Comparison of ENCODE assay signal across 1 cellular context in genomic region chr12:105580841-105581352, GRCh38.
TF ChIP-seq lines count a peak whose summit lies in the region.

No MANE protein-coding gene starts in this region.

TF ChIP-seq in HEK293, 187 proteins besides CTCF, POLR2A, EP300 and RAD21 (continued from another document and continues in another):
- TF ChIP-seq ZNF398 (tag by site-specific recombination; IDR thresholded peaks at IDR 0.05) = peak; percentile 15; the same call in 1 of the 2 replicates
- TF ChIP-seq ZNF311 (tag by site-specific recombination; IDR thresholded peaks at IDR 0.05; ENCODE audit: borderline replicate concordance) = no peak
- TF ChIP-seq, protein P1, sequence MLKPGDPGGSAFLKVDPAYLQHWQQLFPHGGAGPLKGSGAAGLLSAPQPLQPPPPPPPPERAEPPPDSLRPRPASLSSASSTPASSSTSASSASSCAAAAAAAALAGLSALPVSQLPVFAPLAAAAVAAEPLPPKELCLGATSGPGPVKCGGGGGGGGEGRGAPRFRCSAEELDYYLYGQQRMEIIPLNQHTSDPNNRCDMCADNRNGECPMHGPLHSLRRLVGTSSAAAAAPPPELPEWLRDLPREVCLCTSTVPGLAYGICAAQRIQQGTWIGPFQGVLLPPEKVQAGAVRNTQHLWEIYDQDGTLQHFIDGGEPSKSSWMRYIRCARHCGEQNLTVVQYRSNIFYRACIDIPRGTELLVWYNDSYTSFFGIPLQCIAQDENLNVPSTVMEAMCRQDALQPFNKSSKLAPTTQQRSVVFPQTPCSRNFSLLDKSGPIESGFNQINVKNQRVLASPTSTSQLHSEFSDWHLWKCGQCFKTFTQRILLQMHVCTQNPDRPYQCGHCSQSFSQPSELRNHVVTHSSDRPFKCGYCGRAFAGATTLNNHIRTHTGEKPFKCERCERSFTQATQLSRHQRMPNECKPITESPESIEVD (tag by site-specific recombination; IDR thresholded peaks at IDR 0.05) = peak; percentile 88
- no peak for TF ChIP-seq ZNF623 (tag by site-specific recombination; IDR thresholded peaks at IDR 0.05)
- TF ChIP-seq, protein P2, sequence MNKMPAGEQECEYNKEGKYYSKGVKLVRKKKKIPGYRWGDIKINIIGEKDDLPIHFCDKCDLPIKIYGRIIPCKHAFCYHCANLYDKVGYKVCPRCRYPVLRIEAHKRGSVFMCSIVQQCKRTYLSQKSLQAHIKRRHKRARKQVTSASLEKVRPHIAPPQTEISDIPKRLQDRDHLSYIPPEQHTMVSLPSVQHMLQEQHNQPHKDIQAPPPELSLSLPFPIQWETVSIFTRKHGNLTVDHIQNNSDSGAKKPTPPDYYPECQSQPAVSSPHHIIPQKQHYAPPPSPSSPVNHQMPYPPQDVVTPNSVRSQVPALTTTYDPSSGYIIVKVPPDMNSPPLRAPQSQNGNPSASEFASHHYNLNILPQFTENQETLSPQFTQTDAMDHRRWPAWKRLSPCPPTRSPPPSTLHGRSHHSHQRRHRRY (tag by site-specific recombination; IDR thresholded peaks at IDR 0.05) = no peak
- TF ChIP-seq ZNF510 (tag by site-specific recombination; IDR thresholded peaks at IDR 0.05; ENCODE audit: insufficient replicate concordance) = no peak
- TF ChIP-seq ZIC2 (tag by site-specific recombination; IDR thresholded peaks at IDR 0.05) = no peak
- TF ChIP-seq, protein P3, sequence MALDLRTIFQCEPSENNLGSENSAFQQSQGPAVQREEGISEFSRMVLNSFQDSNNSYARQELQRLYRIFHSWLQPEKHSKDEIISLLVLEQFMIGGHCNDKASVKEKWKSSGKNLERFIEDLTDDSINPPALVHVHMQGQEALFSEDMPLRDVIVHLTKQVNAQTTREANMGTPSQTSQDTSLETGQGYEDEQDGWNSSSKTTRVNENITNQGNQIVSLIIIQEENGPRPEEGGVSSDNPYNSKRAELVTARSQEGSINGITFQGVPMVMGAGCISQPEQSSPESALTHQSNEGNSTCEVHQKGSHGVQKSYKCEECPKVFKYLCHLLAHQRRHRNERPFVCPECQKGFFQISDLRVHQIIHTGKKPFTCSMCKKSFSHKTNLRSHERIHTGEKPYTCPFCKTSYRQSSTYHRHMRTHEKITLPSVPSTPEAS (tag by site-specific recombination; IDR thresholded peaks at IDR 0.05) = no peak
- no peak for TF ChIP-seq ZNF266 (tag by site-specific recombination; IDR thresholded peaks at IDR 0.05; ENCODE audit: low read depth)
- TF ChIP-seq MEIS1 (CRISPR knock-in tag; IDR thresholded peaks at IDR 0.05; ENCODE audit: borderline replicate concordance) = no peak
- TF ChIP-seq ZNF514 (tag by site-specific recombination; IDR thresholded peaks at IDR 0.05) = no peak
- no peak for TF ChIP-seq ZNF639 (tag by site-specific recombination; IDR thresholded peaks at IDR 0.05)
- TF ChIP-seq, protein P4, sequence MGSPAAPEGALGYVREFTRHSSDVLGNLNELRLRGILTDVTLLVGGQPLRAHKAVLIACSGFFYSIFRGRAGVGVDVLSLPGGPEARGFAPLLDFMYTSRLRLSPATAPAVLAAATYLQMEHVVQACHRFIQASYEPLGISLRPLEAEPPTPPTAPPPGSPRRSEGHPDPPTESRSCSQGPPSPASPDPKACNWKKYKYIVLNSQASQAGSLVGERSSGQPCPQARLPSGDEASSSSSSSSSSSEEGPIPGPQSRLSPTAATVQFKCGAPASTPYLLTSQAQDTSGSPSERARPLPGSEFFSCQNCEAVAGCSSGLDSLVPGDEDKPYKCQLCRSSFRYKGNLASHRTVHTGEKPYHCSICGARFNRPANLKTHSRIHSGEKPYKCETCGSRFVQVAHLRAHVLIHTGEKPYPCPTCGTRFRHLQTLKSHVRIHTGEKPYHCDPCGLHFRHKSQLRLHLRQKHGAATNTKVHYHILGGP (tag by site-specific recombination; IDR thresholded peaks at IDR 0.05) = peak; percentile 73
- TF ChIP-seq, protein P5, sequence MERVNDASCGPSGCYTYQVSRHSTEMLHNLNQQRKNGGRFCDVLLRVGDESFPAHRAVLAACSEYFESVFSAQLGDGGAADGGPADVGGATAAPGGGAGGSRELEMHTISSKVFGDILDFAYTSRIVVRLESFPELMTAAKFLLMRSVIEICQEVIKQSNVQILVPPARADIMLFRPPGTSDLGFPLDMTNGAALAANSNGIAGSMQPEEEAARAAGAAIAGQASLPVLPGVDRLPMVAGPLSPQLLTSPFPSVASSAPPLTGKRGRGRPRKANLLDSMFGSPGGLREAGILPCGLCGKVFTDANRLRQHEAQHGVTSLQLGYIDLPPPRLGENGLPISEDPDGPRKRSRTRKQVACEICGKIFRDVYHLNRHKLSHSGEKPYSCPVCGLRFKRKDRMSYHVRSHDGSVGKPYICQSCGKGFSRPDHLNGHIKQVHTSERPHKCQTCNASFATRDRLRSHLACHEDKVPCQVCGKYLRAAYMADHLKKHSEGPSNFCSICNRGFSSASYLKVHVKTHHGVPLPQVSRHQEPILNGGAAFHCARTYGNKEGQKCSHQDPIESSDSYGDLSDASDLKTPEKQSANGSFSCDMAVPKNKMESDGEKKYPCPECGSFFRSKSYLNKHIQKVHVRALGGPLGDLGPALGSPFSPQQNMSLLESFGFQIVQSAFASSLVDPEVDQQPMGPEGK (tag by site-specific recombination; IDR thresholded peaks at IDR 0.05) = no peak
- TF ChIP-seq, protein P6, sequence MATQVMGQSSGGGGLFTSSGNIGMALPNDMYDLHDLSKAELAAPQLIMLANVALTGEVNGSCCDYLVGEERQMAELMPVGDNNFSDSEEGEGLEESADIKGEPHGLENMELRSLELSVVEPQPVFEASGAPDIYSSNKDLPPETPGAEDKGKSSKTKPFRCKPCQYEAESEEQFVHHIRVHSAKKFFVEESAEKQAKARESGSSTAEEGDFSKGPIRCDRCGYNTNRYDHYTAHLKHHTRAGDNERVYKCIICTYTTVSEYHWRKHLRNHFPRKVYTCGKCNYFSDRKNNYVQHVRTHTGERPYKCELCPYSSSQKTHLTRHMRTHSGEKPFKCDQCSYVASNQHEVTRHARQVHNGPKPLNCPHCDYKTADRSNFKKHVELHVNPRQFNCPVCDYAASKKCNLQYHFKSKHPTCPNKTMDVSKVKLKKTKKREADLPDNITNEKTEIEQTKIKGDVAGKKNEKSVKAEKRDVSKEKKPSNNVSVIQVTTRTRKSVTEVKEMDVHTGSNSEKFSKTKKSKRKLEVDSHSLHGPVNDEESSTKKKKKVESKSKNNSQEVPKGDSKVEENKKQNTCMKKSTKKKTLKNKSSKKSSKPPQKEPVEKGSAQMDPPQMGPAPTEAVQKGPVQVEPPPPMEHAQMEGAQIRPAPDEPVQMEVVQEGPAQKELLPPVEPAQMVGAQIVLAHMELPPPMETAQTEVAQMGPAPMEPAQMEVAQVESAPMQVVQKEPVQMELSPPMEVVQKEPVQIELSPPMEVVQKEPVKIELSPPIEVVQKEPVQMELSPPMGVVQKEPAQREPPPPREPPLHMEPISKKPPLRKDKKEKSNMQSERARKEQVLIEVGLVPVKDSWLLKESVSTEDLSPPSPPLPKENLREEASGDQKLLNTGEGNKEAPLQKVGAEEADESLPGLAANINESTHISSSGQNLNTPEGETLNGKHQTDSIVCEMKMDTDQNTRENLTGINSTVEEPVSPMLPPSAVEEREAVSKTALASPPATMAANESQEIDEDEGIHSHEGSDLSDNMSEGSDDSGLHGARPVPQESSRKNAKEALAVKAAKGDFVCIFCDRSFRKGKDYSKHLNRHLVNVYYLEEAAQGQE (tag by site-specific recombination; IDR thresholded peaks at IDR 0.05) = no peak
- no peak for TF ChIP-seq ZNF544 (tag by site-specific recombination; IDR thresholded peaks at IDR 0.05)
- TF ChIP-seq KLF17 (tag by site-specific recombination; IDR thresholded peaks at IDR 0.05) = no peak
- TF ChIP-seq ZNF548 (tag by site-specific recombination; IDR thresholded peaks at IDR 0.05) = no peak
- no peak for TF ChIP-seq HOXC10 (CRISPR knock-in tag; IDR thresholded peaks at IDR 0.05)
- no peak for TF ChIP-seq ZNF48 (tag by site-specific recombination; IDR thresholded peaks at IDR 0.05)
- TF ChIP-seq, protein P7, sequence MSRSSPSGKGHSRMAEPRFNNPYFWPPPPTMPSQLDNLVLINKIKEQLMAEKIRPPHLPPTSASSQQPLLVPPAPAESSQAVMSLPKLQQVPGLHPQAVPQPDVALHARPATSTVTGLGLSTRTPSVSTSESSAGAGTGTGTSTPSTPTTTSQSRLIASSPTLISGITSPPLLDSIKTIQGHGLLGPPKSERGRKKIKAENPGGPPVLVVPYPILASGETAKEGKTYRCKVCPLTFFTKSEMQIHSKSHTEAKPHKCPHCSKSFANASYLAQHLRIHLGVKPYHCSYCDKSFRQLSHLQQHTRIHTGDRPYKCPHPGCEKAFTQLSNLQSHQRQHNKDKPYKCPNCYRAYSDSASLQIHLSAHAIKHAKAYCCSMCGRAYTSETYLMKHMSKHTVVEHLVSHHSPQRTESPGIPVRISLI (tag by site-specific recombination; IDR thresholded peaks at IDR 0.05) = no peak
- TF ChIP-seq ZNF664 (tag by site-specific recombination; IDR thresholded peaks at IDR 0.05) = no peak
- TF ChIP-seq, protein P8, sequence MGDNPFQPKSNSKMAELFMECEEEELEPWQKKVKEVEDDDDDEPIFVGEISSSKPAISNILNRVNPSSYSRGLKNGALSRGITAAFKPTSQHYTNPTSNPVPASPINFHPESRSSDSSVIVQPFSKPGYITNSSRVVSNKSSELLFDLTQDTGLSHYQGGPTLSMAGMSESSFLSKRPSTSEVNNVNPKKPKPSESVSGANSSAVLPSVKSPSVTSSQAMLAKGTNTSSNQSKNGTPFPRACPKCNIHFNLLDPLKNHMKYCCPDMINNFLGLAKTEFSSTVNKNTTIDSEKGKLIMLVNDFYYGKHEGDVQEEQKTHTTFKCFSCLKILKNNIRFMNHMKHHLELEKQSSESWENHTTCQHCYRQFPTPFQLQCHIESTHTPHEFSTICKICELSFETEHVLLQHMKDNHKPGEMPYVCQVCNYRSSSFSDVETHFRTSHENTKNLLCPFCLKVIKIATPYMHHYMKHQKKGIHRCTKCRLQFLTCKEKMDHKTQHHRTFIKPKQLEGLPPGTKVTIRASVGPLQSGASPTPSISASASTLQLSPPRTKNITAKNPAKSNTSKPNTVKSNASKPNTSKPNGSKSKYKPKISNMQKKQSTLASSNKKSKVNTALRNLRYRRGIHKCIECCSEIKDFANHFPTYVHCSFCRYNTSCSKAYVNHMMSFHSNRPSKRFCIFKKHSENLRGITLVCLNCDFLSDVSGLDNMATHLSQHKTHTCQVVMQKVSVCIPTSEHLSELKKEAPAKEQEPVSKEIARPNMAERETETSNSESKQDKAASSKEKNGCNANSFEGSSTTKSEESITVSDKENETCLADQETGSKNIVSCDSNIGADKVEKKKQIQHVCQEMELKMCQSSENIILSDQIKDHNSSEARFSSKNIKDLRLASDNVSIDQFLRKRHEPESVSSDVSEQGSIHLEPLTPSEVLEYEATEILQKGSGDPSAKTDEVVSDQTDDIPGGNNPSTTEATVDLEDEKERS (tag by site-specific recombination; IDR thresholded peaks at IDR 0.05) = no peak
- no peak for TF ChIP-seq HIC1 (tag by site-specific recombination; IDR thresholded peaks at IDR 0.05)
- no peak for TF ChIP-seq RBAK (tag by site-specific recombination; IDR thresholded peaks at IDR 0.05)
- 0 out of 2 replicates have a peak, but pooled peaks have one; percentile 46 for TF ChIP-seq ZSCAN30 (tag by site-specific recombination; IDR thresholded peaks at IDR 0.05)
- no peak for TF ChIP-seq ZNF76 (tag by site-specific recombination; IDR thresholded peaks at IDR 0.05; ENCODE audit: borderline replicate concordance, low read depth)
- TF ChIP-seq BCL11B (tag by site-specific recombination; IDR thresholded peaks at IDR 0.05; ENCODE audit: low read depth) = no peak
- TF ChIP-seq, protein P9, sequence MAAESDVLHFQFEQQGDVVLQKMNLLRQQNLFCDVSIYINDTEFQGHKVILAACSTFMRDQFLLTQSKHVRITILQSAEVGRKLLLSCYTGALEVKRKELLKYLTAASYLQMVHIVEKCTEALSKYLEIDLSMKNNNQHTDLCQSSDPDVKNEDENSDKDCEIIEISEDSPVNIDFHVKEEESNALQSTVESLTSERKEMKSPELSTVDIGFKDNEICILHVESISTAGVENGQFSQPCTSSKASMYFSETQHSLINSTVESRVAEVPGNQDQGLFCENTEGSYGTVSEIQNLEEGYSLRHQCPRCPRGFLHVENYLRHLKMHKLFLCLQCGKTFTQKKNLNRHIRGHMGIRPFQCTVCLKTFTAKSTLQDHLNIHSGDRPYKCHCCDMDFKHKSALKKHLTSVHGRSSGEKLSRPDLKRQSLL (tag by site-specific recombination; IDR thresholded peaks at IDR 0.05) = no peak
